In genomic region chr1:29696656-29697390, GRCh38 we compare ENCODE assay signal across 23 cellular contexts.
"Had no signal": no experiment of that assay in that cellular context is flagged by ENCODE, and none has a peak within 500 bp of the region (broad histone marks: within the 10 kb centered on the region; RNA-seq: fewer than 3 reads in every experiment).

No MANE protein-coding gene starts in this region.

- DNase-seq: dermis blood vessel endothelial cell; effector memory CD4-positive, alpha-beta T cell; esophagus squamous epithelium; foreskin melanocyte; immature natural killer cell; islet precursor cell; kidney glomerular epithelial cell; left colon; left ventricle myocardium superior; lower lobe of right lung; right cardiac atrium; sigmoid colon; stimulated activated CD4-positive, alpha-beta T cell treated with anti-CD3 and anti-CD28 coated beads, Interleukin-2, amount 100 ng/mL, for 24 hours; stimulated activated CD4-positive, alpha-beta T cell treated with anti-CD3 and anti-CD28 coated beads, Interleukin-4, amount 100 ng/mL, for 24 hours; upper lobe of left lung; uterus had no signal

- H3K27me3 ChIP-seq: tibial nerve, upper lobe of left lung, uterus had no signal

- H3K36me3 Mint-ChIP-seq: immature natural killer cell; stimulated activated effector memory CD8-positive, alpha-beta T cell treated with anti-CD3 and anti-CD28 coated beads, Interleukin-12 subunit alpha, Interleukin-12 subunit beta, amount 100 ng/mL, for 72 hours had no signal

- H3K27ac Mint-ChIP-seq: immature natural killer cell; stimulated activated effector memory CD8-positive, alpha-beta T cell treated with anti-CD3 and anti-CD28 coated beads, Interleukin-12 subunit alpha, Interleukin-12 subunit beta, amount 100 ng/mL, for 72 hours; stimulated activated naive CD8-positive, alpha-beta T cell treated with anti-CD3 and anti-CD28 coated beads, Interleukin-15, Interleukin-2, amounts not matched to agents 100 ng/mL and 50 ng/mL, for 24 hours had no signal

- H3K9me3 Mint-ChIP-seq: immature natural killer cell; stimulated activated effector memory CD8-positive, alpha-beta T cell treated with anti-CD3 and anti-CD28 coated beads, Interleukin-12 subunit alpha, Interleukin-12 subunit beta, amount 100 ng/mL, for 72 hours; stimulated activated naive CD8-positive, alpha-beta T cell treated with anti-CD3 and anti-CD28 coated beads, Interleukin-15, Interleukin-2, amounts not matched to agents 100 ng/mL and 50 ng/mL, for 24 hours had no signal

- ATAC-seq: left colon; left ventricle myocardium superior; lower lobe of right lung; psoas muscle; right cardiac atrium; stimulated activated effector memory CD8-positive, alpha-beta T cell treated with anti-CD3 and anti-CD28 coated beads, Interleukin-12 subunit alpha, Interleukin-12 subunit beta, amount 100 ng/mL, for 72 hours had no signal

- H3K4me1 Mint-ChIP-seq: immature natural killer cell had no signal

- H3K36me3 ChIP-seq: esophagus squamous epithelium, lower lobe of right lung, sigmoid colon, thoracic aorta, tibial nerve, upper lobe of left lung, uterus had no signal

- H3K27ac ChIP-seq: coronary artery, esophagus squamous epithelium, lower lobe of right lung, psoas muscle, sigmoid colon, thoracic aorta, tibial nerve, upper lobe of left lung, uterus had no signal

- H3K4me3 Mint-ChIP-seq: immature natural killer cell; nephron; stimulated activated effector memory CD8-positive, alpha-beta T cell treated with anti-CD3 and anti-CD28 coated beads, Interleukin-12 subunit alpha, Interleukin-12 subunit beta, amount 100 ng/mL, for 72 hours; stimulated activated naive CD8-positive, alpha-beta T cell treated with anti-CD3 and anti-CD28 coated beads, Interleukin-15, Interleukin-2, amounts not matched to agents 100 ng/mL and 50 ng/mL, for 24 hours had no signal

- H3K4me3 ChIP-seq: coronary artery, esophagus squamous epithelium, lower lobe of right lung, psoas muscle, sigmoid colon, thoracic aorta, tibial nerve, upper lobe of left lung, uterus had no signal

- H3K9me3 ChIP-seq: esophagus squamous epithelium, lower lobe of right lung, psoas muscle, sigmoid colon, thoracic aorta, upper lobe of left lung, uterus had no signal
